Comparison of ENCODE assay signal across 24 cellular contexts in genomic region chr2:177964892-177965291, GRCh38.
"Had no signal": no experiment of that assay in that cellular context is flagged by ENCODE, and none has a peak within 500 bp of the region (broad histone marks: within the 10 kb centered on the region; RNA-seq: fewer than 3 reads in every experiment).

No MANE protein-coding gene starts in this region.

- H3K27ac Mint-ChIP-seq: memory B cell; naive thymus-derived CD4-positive, alpha-beta T cell; natural killer cell treated with Interleukin-12 subunit alpha and Interleukin-12 subunit beta and Interleukin-15 and Interleukin-18, amount 100 ng/mL, for 72 hours; progenitor cell of endocrine pancreas; stimulated activated memory B cell treated with anti-CD40 and anti-IgM and Interleukin-4, amounts not matched to agents 10 μg/mL and 1 μg/mL and 100 μg/mL, for 72 hours; stimulated activated naive CD8-positive, alpha-beta T cell treated with anti-CD3 and anti-CD28 coated beads, Interleukin-15, amount 100 ng/mL, for 72 hours; type B pancreatic cell had no signal

- DNase-seq: islet precursor cell; left ventricle myocardium inferior; midbrain; mucosa of descending colon; naive thymus-derived CD4-positive, alpha-beta T cell; ovary; right lobe of liver; stimulated activated CD4-positive, alpha-beta T cell treated with anti-CD3 and anti-CD28 coated beads, Interleukin-1b, Interleukin-23, amount 100 ng/mL, for 48 hours; stimulated activated CD4-positive, alpha-beta T cell treated with anti-CD3 and anti-CD28 coated beads, Interleukin-2, amount 100 ng/mL, for 48 hours; stimulated activated CD4-positive, alpha-beta T cell treated with anti-CD3 and anti-CD28 coated beads, Interleukin-4, amount 100 ng/mL, for 4 hours; stimulated activated CD8-positive, alpha-beta memory T cell treated with anti-CD3 and anti-CD28 coated beads, Interleukin-4, amount 100 ng/mL, for 48 hours; stimulated activated naive CD4-positive, alpha-beta T cell treated with Interleukin-2 at 50 U/mL for 16 hours; stimulated activated naive CD8-positive, alpha-beta T cell treated with anti-CD3 and anti-CD28 coated beads, Interleukin-15, amount 100 ng/mL, for 72 hours; substantia nigra had no signal

- H3K36me3 ChIP-seq: left ventricle myocardium inferior, ovary, right atrium auricular region, right lobe of liver, tibial nerve, vagina had no signal

- H3K27me3 ChIP-seq: ovary, right atrium auricular region, right lobe of liver, tibial nerve, vagina had no signal

- H3K4me1 Mint-ChIP-seq: memory B cell; naive thymus-derived CD4-positive, alpha-beta T cell; stimulated activated memory B cell treated with anti-CD40 and anti-IgM and Interleukin-4, amounts not matched to agents 10 μg/mL and 1 μg/mL and 100 μg/mL, for 72 hours; stimulated activated naive CD8-positive, alpha-beta T cell treated with anti-CD3 and anti-CD28 coated beads, Interleukin-15, amount 100 ng/mL, for 72 hours had no signal

- H3K36me3 Mint-ChIP-seq: memory B cell; naive thymus-derived CD4-positive, alpha-beta T cell; natural killer cell treated with Interleukin-12 subunit alpha and Interleukin-12 subunit beta and Interleukin-15 and Interleukin-18, amount 100 ng/mL, for 72 hours; stimulated activated memory B cell treated with anti-CD40 and anti-IgM and Interleukin-4, amounts not matched to agents 10 μg/mL and 1 μg/mL and 100 μg/mL, for 72 hours; type B pancreatic cell had no signal

- H3K27me3 Mint-ChIP-seq: progenitor cell of endocrine pancreas; stimulated activated memory B cell treated with anti-CD40 and anti-IgM and Interleukin-4, amounts not matched to agents 10 μg/mL and 1 μg/mL and 100 μg/mL, for 72 hours; stimulated activated naive CD8-positive, alpha-beta T cell treated with anti-CD3 and anti-CD28 coated beads, Interleukin-15, amount 100 ng/mL, for 72 hours; type B pancreatic cell had no signal

- H3K9me3 Mint-ChIP-seq: memory B cell; natural killer cell treated with Interleukin-12 subunit alpha and Interleukin-12 subunit beta and Interleukin-15 and Interleukin-18, amount 100 ng/mL, for 72 hours; stimulated activated memory B cell treated with anti-CD40 and anti-IgM and Interleukin-4, amounts not matched to agents 10 μg/mL and 1 μg/mL and 100 μg/mL, for 72 hours; stimulated activated naive CD8-positive, alpha-beta T cell treated with anti-CD3 and anti-CD28 coated beads, Interleukin-15, amount 100 ng/mL, for 72 hours; type B pancreatic cell had no signal

- ATAC-seq: mucosa of descending colon; naive thymus-derived CD4-positive, alpha-beta T cell; natural killer cell treated with Interleukin-12 subunit alpha and Interleukin-12 subunit beta and Interleukin-15 and Interleukin-18, amount 100 ng/mL, for 72 hours; right lobe of liver; stimulated activated memory B cell treated with anti-CD40 and anti-IgM and Interleukin-4, amounts not matched to agents 10 μg/mL and 1 μg/mL and 100 μg/mL, for 72 hours; stimulated activated naive CD8-positive, alpha-beta T cell treated with anti-CD3 and anti-CD28 coated beads, Interleukin-15, amount 100 ng/mL, for 72 hours had no signal

- H3K4me3 Mint-ChIP-seq: memory B cell; naive thymus-derived CD4-positive, alpha-beta T cell; natural killer cell treated with Interleukin-12 subunit alpha and Interleukin-12 subunit beta and Interleukin-15 and Interleukin-18, amount 100 ng/mL, for 72 hours; stimulated activated memory B cell treated with anti-CD40 and anti-IgM and Interleukin-4, amounts not matched to agents 10 μg/mL and 1 μg/mL and 100 μg/mL, for 72 hours; stimulated activated naive CD8-positive, alpha-beta T cell treated with anti-CD3 and anti-CD28 coated beads, Interleukin-15, amount 100 ng/mL, for 72 hours; type B pancreatic cell had no signal

- H3K27ac ChIP-seq: left ventricle myocardium inferior, ovary, right atrium auricular region, right lobe of liver, tibial nerve, vagina had no signal

- H3K4me2 ChIP-seq: smooth muscle cell had no signal

- H3K4me1 ChIP-seq: left ventricle myocardium inferior, right atrium auricular region, right lobe of liver, tibial nerve, vagina had no signal

- H3K4me3 ChIP-seq: left ventricle myocardium inferior, lung, mucosa of descending colon, ovary, right atrium auricular region, right lobe of liver, smooth muscle cell, tibial nerve, vagina had no signal
